In genomic region chr4:75146223-75146622, GRCh38 we compare ENCODE assay signal across 20 cellular contexts.
"Had no signal": no experiment of that assay in that cellular context is flagged by ENCODE, and none has a peak within 500 bp of the region (broad histone marks: within the 10 kb centered on the region; RNA-seq: fewer than 3 reads in every experiment).

No MANE protein-coding gene starts in this region.

- H3K27me3 ChIP-seq: hepatocyte, neural progenitor cell, neutrophil, ovary, right atrium auricular region, right lobe of liver, tibial nerve, uterus had no signal

- H2AFZ ChIP-seq: hepatocyte, neural progenitor cell had no signal

- H3K79me2 ChIP-seq: hepatocyte had no signal

- H3K4me3 ChIP-seq: hepatocyte, left ventricle myocardium inferior, lung, neural progenitor cell, ovary, right atrium auricular region, right lobe of liver, smooth muscle cell, tibial nerve, uterus had no signal

- H3K9me3 ChIP-seq: left ventricle myocardium inferior, neutrophil, right atrium auricular region, right lobe of liver, tibial nerve, uterus had no signal

- H3K36me3 ChIP-seq: left ventricle myocardium inferior, neural progenitor cell, neutrophil, ovary, right atrium auricular region, right lobe of liver, tibial nerve, uterus had no signal

- H3K4me2 ChIP-seq: hepatocyte, neural progenitor cell, smooth muscle cell had no signal

- ATAC-seq: natural killer cell; right lobe of liver; stimulated activated naive B cell treated with anti-CD40 and anti-IgM and Interleukin-4, amounts not matched to agents 10 μg/mL and 1 μg/mL and 100 μg/mL, for 72 hours had no signal

- H3K4me1 ChIP-seq: left ventricle myocardium inferior, neural progenitor cell, right atrium auricular region, right lobe of liver, tibial nerve, uterus had no signal

- H3K27ac ChIP-seq: hepatocyte, left ventricle myocardium inferior, neural progenitor cell, neutrophil, ovary, right atrium auricular region, right lobe of liver, tibial nerve, uterus had no signal

- H3K9ac ChIP-seq: neural progenitor cell had no signal

- DNase-seq: islet precursor cell; left ventricle myocardium inferior; mesendoderm; naive B cell; natural killer cell; nephron progenitor cell; occipital lobe; ovary; right lobe of liver; stimulated activated CD4-positive, alpha-beta T cell treated with anti-CD3 and anti-CD28 coated beads, Interleukin-1b, Interleukin-23, amount 100 ng/mL, for 48 hours; stimulated activated CD4-positive, alpha-beta T cell treated with anti-CD3 and anti-CD28 coated beads, Interleukin-2, amount 100 ng/mL, for 48 hours; stimulated activated naive B cell treated with anti-CD40 and anti-IgM and Interleukin-4, amounts not matched to agents 10 μg/mL and 1 μg/mL and 100 μg/mL, for 72 hours; uterus had no signal
